Comparison of ENCODE assay signal across 3 cellular contexts in the genomic region with DNA sequence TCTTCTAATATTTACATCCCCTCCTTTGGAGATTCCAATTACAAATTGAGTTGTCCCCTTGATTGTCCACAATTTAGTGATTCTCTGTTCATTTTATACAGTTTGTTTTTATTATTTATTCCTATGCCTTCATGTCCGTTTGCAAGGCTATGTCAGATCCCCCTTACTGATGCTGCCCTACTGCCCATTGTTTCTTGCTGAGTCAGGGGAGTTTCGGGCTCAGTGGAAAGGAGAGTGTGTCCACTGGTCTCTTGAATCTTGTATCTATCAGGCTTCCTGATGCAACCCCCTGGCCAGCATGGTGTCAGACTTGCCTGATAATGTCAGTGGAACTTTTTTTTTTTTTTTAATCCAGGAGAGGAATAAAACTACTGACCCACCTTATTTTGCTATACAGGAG.
TF ChIP-seq lines count a peak whose summit lies in the region.

No MANE protein-coding gene starts in this region.

TF ChIP-seq in HepG2, 621 proteins besides CTCF, POLR2A, EP300 and RAD21:
- TF ChIP-seq IRF2 (CRISPR knock-in tag; IDR thresholded peaks at IDR 0.05) (no peak), KDM1A (CRISPR knock-in tag; IDR thresholded peaks at IDR 0.05) (no peak), ZNF660 (CRISPR knock-in tag; IDR thresholded peaks at IDR 0.05; ENCODE audit: borderline replicate concordance, low read depth) (no peak), HOXA7 (CRISPR knock-in tag; IDR thresholded peaks at IDR 0.05) (no peak), MAFK (conservative IDR thresholded peaks at IDR 0.05 in 1 of 2, IDR thresholded peaks at IDR 0.05 in 1 of 2; ENCODE audit: low read length in 2 of 2) (peak in 1 of 2 experiments; percentile 55; a peak in 2 of 4 replicates), MAFF (IDR thresholded peaks at IDR 0.05; ENCODE audit: low read depth, low read length) (0 out of 2 replicates have a peak, but pooled peaks have one; percentile 12), STAG1 (CRISPR knock-in tag; IDR thresholded peaks at IDR 0.05) (no peak), ZBTB1 (CRISPR knock-in tag; IDR thresholded peaks at IDR 0.05; ENCODE audit: borderline replicate concordance) (no peak), ZNF501 (CRISPR knock-in tag; IDR thresholded peaks at IDR 0.05) (no peak)
- TF ChIP-seq, protein P1, sequence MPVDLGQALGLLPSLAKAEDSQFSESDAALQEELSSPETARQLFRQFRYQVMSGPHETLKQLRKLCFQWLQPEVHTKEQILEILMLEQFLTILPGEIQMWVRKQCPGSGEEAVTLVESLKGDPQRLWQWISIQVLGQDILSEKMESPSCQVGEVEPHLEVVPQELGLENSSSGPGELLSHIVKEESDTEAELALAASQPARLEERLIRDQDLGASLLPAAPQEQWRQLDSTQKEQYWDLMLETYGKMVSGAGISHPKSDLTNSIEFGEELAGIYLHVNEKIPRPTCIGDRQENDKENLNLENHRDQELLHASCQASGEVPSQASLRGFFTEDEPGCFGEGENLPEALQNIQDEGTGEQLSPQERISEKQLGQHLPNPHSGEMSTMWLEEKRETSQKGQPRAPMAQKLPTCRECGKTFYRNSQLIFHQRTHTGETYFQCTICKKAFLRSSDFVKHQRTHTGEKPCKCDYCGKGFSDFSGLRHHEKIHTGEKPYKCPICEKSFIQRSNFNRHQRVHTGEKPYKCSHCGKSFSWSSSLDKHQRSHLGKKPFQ (CRISPR knock-in tag; IDR thresholded peaks at IDR 0.05; ENCODE audit: insufficient replicate concordance), result no peak

TF ChIP-seq in IMR-90, 13 proteins besides CTCF, POLR2A, EP300 and RAD21:
- TF ChIP-seq, protein P2, sequence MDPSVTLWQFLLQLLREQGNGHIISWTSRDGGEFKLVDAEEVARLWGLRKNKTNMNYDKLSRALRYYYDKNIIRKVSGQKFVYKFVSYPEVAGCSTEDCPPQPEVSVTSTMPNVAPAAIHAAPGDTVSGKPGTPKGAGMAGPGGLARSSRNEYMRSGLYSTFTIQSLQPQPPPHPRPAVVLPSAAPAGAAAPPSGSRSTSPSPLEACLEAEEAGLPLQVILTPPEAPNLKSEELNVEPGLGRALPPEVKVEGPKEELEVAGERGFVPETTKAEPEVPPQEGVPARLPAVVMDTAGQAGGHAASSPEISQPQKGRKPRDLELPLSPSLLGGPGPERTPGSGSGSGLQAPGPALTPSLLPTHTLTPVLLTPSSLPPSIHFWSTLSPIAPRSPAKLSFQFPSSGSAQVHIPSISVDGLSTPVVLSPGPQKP (IDR thresholded peaks at IDR 0.05; ENCODE audit: borderline replicate concordance, low read depth, low read length), result no peak
- TF ChIP-seq MAFK (IDR thresholded peaks at IDR 0.05; ENCODE audit: low read depth, low read length), result 0 out of 2 replicates have a peak, but pooled peaks have one; percentile 7

TF ChIP-seq in H1, 55 proteins besides CTCF, POLR2A, EP300 and RAD21:
- no peak for TF ChIP-seq SIN3A (conservative IDR thresholded peaks at IDR 0.05 in 1 of 2, IDR thresholded peaks at IDR 0.05 in 1 of 2; ENCODE audit: low read depth in 1 of 2, low read length in 2 of 2)
- TF ChIP-seq MAFK (IDR thresholded peaks at IDR 0.05; ENCODE audit: low read depth, low read length), result peak; percentile 71
- TF ChIP-seq CHD2 (IDR thresholded peaks at IDR 0.05; ENCODE audit: low read length), result no peak
